ENCODE assay signal across 10 cellular contexts in genomic region chr5:68884893-68885292, GRCh38.
A peak's percentile ranks its signal among the peaks of the same experiment; 100 is the strongest.
DNase-seq lines count a peak whose midpoint lies in the region; ATAC-seq and TF ChIP-seq lines count a peak whose summit lies in the region.
"Had no signal": no experiment of that assay in that cellular context is flagged by ENCODE, and none has a peak within 500 bp of the region (broad histone marks: within the 10 kb centered on the region; RNA-seq: fewer than 3 reads in every experiment).

No MANE protein-coding gene starts in this region.

- no peaks in the 10 kb centered on the region for H3K27me3 ChIP-seq in AG04450 (ENCODE audit: control insufficient read depth, insufficient read depth, low read length)
- no peaks in the 10 kb centered on the region for H3K27me3 ChIP-seq in hepatocyte
- H3K27me3 ChIP-seq: thyroid gland had no signal

- no peak for ATAC-seq in HG03095 (IDR thresholded peaks at IDR 0.05; ENCODE audit: unreplicated experiment)

- H3K9me2 ChIP-seq in hepatocyte (replicated peaks; ENCODE audit: insufficient read depth), result no peaks in the 10 kb centered on the region

- no peaks in the 10 kb centered on the region for H3K36me3 ChIP-seq in hepatocyte (replicated peaks; ENCODE audit: insufficient read depth, low read depth)
- H3K36me3 ChIP-seq: thyroid gland had no signal

- no peaks in the 10 kb centered on the region for H3K4me1 ChIP-seq in hepatocyte (ENCODE audit: insufficient read depth)
- H3K4me1 ChIP-seq: thyroid gland had no signal

- peak; percentile 21; the same call in 1 of the 2 replicates for TF ChIP-seq CTCF in AG04450 (IDR thresholded peaks at IDR 0.05; ENCODE audit: low read depth, low read length)
- TF ChIP-seq CTCF in GM13976 (IDR thresholded peaks at IDR 0.05; ENCODE audit: borderline replicate concordance, control extremely low read depth, extremely low read depth, insufficient read depth, missing control alignments), result no peak
- TF ChIP-seq CTCF in hepatocyte (IDR thresholded peaks at IDR 0.05; ENCODE audit: poor library complexity), result peak; percentile 27
- no peak for TF ChIP-seq CTCF in Calu3 (IDR thresholded peaks at IDR 0.05; ENCODE audit: unreplicated experiment)

- BruUV-seq in Calu3 (replicated peaks; lab: Mats Ljungman, UMichigan), result no TSS peak

- H3K4me3 ChIP-seq in AG04450 (ENCODE audit: low read depth, low read length) (no peak overlapping the region), hepatocyte (no peak overlapping the region)
- H3K4me3 ChIP-seq: thyroid gland had no signal

- no peaks in the 10 kb centered on the region for H3K4me1 Mint-ChIP-seq in Calu3 (ENCODE audit: low read depth, unreplicated experiment)

- intact Hi-C loops in Calu3 (cut with micrococcal nuclease; ENCODE audit: unreplicated experiment), result loop anchor here (1.0 kb wide), 1 partner anchor 77 kb away; no protein-coding TSS in a partner anchor

- H4K20me1 ChIP-seq in hepatocyte (ENCODE audit: insufficient read depth, poor library complexity, severe bottlenecking), result no peaks in the 10 kb centered on the region

- H2AFZ ChIP-seq in hepatocyte, result no peak overlapping the region

- H3K27ac ChIP-seq in AG04450 (ENCODE audit: low read depth, low read length), result no peak overlapping the region
- H3K27ac ChIP-seq in hepatocyte, result no peak overlapping the region
- H3K27ac ChIP-seq: thyroid gland had no signal

- CTCF ChIA-PET in AG04450 (lab: Charles Lee) (no interaction called here), Calu3 (lab: Charles Lee) (no interaction called here)

- POLR2A ChIA-PET in AG04450 (lab: Yijun Ruan, JAX), result no interaction called here

- no peak overlapping the region for H3K4me3 Mint-ChIP-seq in Calu3 (ENCODE audit: low read depth, unreplicated experiment)

- no peak overlapping the region for H3K4me2 ChIP-seq in hepatocyte

- H3K36me3 Mint-ChIP-seq in Calu3 (ENCODE audit: insufficient read depth, unreplicated experiment), result no peaks in the 10 kb centered on the region

- no peaks in the 10 kb centered on the region for H3K27me3 Mint-ChIP-seq in Calu3 (ENCODE audit: unreplicated experiment)

- no peaks in the 10 kb centered on the region for H3K79me2 ChIP-seq in hepatocyte

- in situ Hi-C loops in GM13976 (cut with MboI; ENCODE audit: low sequenced_read_pairs, unreplicated experiment), result no loop called here

- no peak overlapping the region for H3K27ac Mint-ChIP-seq in Calu3 (ENCODE audit: unreplicated experiment)

- no peaks in the 10 kb centered on the region for H3K9me3 ChIP-seq in AG04450 (ENCODE audit: control insufficient read depth, insufficient read depth, low read length)
- H3K9me3 ChIP-seq in hepatocyte (ENCODE audit: low read depth), result no peaks in the 10 kb centered on the region
- H3K9me3 ChIP-seq: thyroid gland had no signal

- no peaks in the 10 kb centered on the region for H3K9me3 Mint-ChIP-seq in Calu3 (ENCODE audit: low read depth, unreplicated experiment)

- DNase-seq in AG04450 (ENCODE audit: low read depth, low spot score) (no peak), GM13976 (ENCODE audit: low spot score) (peak; percentile 18), SK-N-DZ (ENCODE audit: low spot score) (peak; percentile 60), hepatocyte (ENCODE audit: low spot score) (no peak), NCI-H2196 (lab: John Stamatoyannopoulos, UW; ENCODE audit: unreplicated experiment) (no peak), Calu3 (no peak), GF-D8 (lab: John Stamatoyannopoulos, UW) (no peak)
- DNase-seq: GDM1, thyroid gland had no signal

Comparison
In these comparisons a context has a peak if more than half of its experiments do, and no peak if none do; other contexts are left out.
1. DNase-seq: peak in GM13976 (single experiment) and SK-N-DZ (single experiment); none in AG04450 (single experiment), hepatocyte (single experiment), NCI-H2196 (single experiment), Calu3 (single experiment) and GF-D8 (single experiment).
2. CTCF ChIP-seq: peak in AG04450 (single experiment) and hepatocyte (single experiment); none in GM13976 (single experiment) and Calu3 (single experiment).